31 cellular contexts compared by ENCODE assay signal in genomic region chr3:122606330-122606729, GRCh38. TPM values are rescaled to one million over a fixed set of nuclear protein-coding genes. Genes with fewer than 3 reads are reported as not detected.
"Had no signal": no experiment of that assay in that cellular context is flagged by ENCODE, and none has a peak within 500 bp of the region (broad histone marks: within the 10 kb centered on the region; RNA-seq: fewer than 3 reads in every experiment).

No MANE protein-coding gene starts in this region.

- H3K27ac ChIP-seq: ascending aorta, cardiac muscle cell, colonic mucosa, gastroesophageal sphincter, hepatocyte, right atrium auricular region, suprapubic skin, tibial artery, upper lobe of right lung had no signal

- ATAC-seq: activated CD8-positive, alpha-beta T cell treated with anti-CD3 and anti-CD28 coated beads for 36 hours; activated T-cell treated with anti-CD3 and anti-CD28 coated beads, Interleukin-2, amount 50 U/mL, for 4 hours; gastroesophageal sphincter; left cardiac atrium; left ventricle myocardium superior; naive thymus-derived CD4-positive, alpha-beta T cell; stimulated activated naive B cell treated with anti-CD40 and anti-IgM and Interleukin-4, amounts not matched to agents 10 μg/mL and 1 μg/mL and 100 μg/mL, for 72 hours; T-helper 17 cell; upper lobe of right lung had no signal

- H3K4me1 ChIP-seq: ascending aorta, colonic mucosa, gastroesophageal sphincter, right atrium auricular region, suprapubic skin, tibial artery, upper lobe of right lung had no signal

- H3K36me3 Mint-ChIP-seq: brain, mesothelial cell of epicardium had no signal

- H3K36me3 ChIP-seq: ascending aorta, cardiac muscle cell, colonic mucosa, gastroesophageal sphincter, right atrium auricular region, suprapubic skin, tibial artery, upper lobe of right lung had no signal

- H3K27ac Mint-ChIP-seq: activated CD8-positive, alpha-beta T cell treated with anti-CD3 and anti-CD28 coated beads for 36 hours; activated naive CD8-positive, alpha-beta T cell treated with anti-CD3 and anti-CD28 coated beads for 36 hours; activated T-helper 2 cell treated with anti-CD3 and anti-CD28 coated beads, Interferon-gamma antibody, Interleukin-2, Interleukin-4, amounts not matched to agents 10 μg/mL and 5 μg/mL and 100 μg/mL, durations not matched to agents 14 hours and 24 hours and 36 hours; brain; mesothelial cell of epicardium; stimulated activated naive B cell treated with anti-CD40 and anti-IgM and Interleukin-4, amounts not matched to agents 10 μg/mL and 1 μg/mL and 100 μg/mL, for 72 hours; T-helper 17 cell had no signal

- H3K27me3 ChIP-seq: ascending aorta, cardiac muscle cell, colonic mucosa, gastroesophageal sphincter, hepatocyte, right atrium auricular region, suprapubic skin, tibial artery, upper lobe of right lung had no signal

- H3K27me3 Mint-ChIP-seq: activated CD8-positive, alpha-beta T cell treated with anti-CD3 and anti-CD28 coated beads for 36 hours; activated naive CD8-positive, alpha-beta T cell treated with anti-CD3 and anti-CD28 coated beads for 36 hours; naive thymus-derived CD4-positive, alpha-beta T cell; stimulated activated naive B cell treated with anti-CD40 and anti-IgM and Interleukin-4, amounts not matched to agents 10 μg/mL and 1 μg/mL and 100 μg/mL, for 72 hours; T-helper 17 cell had no signal

- FAIRE-seq: keratinocyte had no signal

- H3K4me2 ChIP-seq: hepatocyte, smooth muscle cell had no signal

- H3K4me1 Mint-ChIP-seq: brain, mesothelial cell of epicardium had no signal

- H2AFZ ChIP-seq: hepatocyte had no signal

- DNase-seq: activated CD4-positive, alpha-beta T cell treated with anti-CD3 and anti-CD28 coated beads, Interleukin-2, amount 50 U/mL, for 1 hour; activated CD8-positive, alpha-beta T cell treated with anti-CD3 and anti-CD28 coated beads for 36 hours; activated naive CD8-positive, alpha-beta T cell treated with anti-CD3 and anti-CD28 coated beads for 36 hours; activated T-cell treated with anti-CD3 and anti-CD28 coated beads, Interleukin-2, amount 50 U/mL, for 4 hours; cerebellar nuclear complex; colonic mucosa; effector CD8-positive, alpha-beta T cell; erythroblast; left cardiac atrium; left ventricle myocardium superior; naive thymus-derived CD4-positive, alpha-beta T cell; occipital lobe; stimulated activated CD4-positive, alpha-beta T cell treated with anti-CD3 and anti-CD28 coated beads, Interleukin-15, amount 100 ng/mL, for 24 hours; stimulated activated CD4-positive, alpha-beta T cell treated with anti-CD3 and anti-CD28 coated beads, Interleukin-2, amount 100 ng/mL, for 24 hours; stimulated activated naive B cell treated with anti-CD40 and anti-IgM and Interleukin-4, amounts not matched to agents 10 μg/mL and 1 μg/mL and 100 μg/mL, for 72 hours; T-helper 17 cell; T1000; tibial artery; upper lobe of right lung had no signal

- H3K4me3 Mint-ChIP-seq: activated CD8-positive, alpha-beta T cell treated with anti-CD3 and anti-CD28 coated beads for 36 hours; activated naive CD8-positive, alpha-beta T cell treated with anti-CD3 and anti-CD28 coated beads for 36 hours; activated T-cell treated with anti-CD3 and anti-CD28 coated beads, Interleukin-2, amount 50 U/mL, for 4 hours; brain; mesothelial cell of epicardium; naive thymus-derived CD4-positive, alpha-beta T cell; stimulated activated naive B cell treated with anti-CD40 and anti-IgM and Interleukin-4, amounts not matched to agents 10 μg/mL and 1 μg/mL and 100 μg/mL, for 72 hours; T-helper 17 cell had no signal

- H3K79me2 ChIP-seq: hepatocyte had no signal

- H3K4me3 ChIP-seq: ascending aorta, cardiac muscle cell, colonic mucosa, gastroesophageal sphincter, hepatocyte, right atrium auricular region, smooth muscle cell, suprapubic skin, tibial artery, upper lobe of right lung had no signal

- H3K9me3 Mint-ChIP-seq: brain; mesothelial cell of epicardium; stimulated activated naive B cell treated with anti-CD40 and anti-IgM and Interleukin-4, amounts not matched to agents 10 μg/mL and 1 μg/mL and 100 μg/mL, for 72 hours had no signal

- H3K9me3 ChIP-seq: ascending aorta, colonic mucosa, gastroesophageal sphincter, right atrium auricular region, suprapubic skin, tibial artery, upper lobe of right lung had no signal

RNA-seq across cellular contexts. Expression of gene PARP15, which starts 28.9 kb away (rescaled TPM):
- total RNA-seq: ascending aorta, cardiac muscle cell, occipital lobe, smooth muscle cell had no signal
- polyA plus RNA-seq: neural cell had no signal

RNA-seq across cellular contexts. Expression of gene DTX3L, which starts 42.2 kb away (rescaled TPM):
- polyA plus RNA-seq: neural cell had no signal

RNA-seq across cellular contexts. Expression of gene PARP9, which starts 42.2 kb away (rescaled TPM):
- polyA plus RNA-seq: neural cell had no signal
